In genomic region chr1:11893907-11894251, GRCh38 we compare ENCODE assay signal across 8 cellular contexts. TPM values are rescaled to one million over a fixed set of nuclear protein-coding genes. Genes with fewer than 3 reads are reported as not detected.
DNase-seq lines count a peak whose midpoint lies in the region; ATAC-seq and TF ChIP-seq lines count a peak whose summit lies in the region.

No MANE protein-coding gene starts in this region.

- DNase-seq in D341Med (ENCODE audit: low spot score): peak; percentile 88
- DNase-seq in HT-29 (ENCODE audit: low spot score): peak; percentile 74
- DNase-seq in RKO (ENCODE audit: low spot score): peak; percentile 49
- peak; percentile 49 for DNase-seq in activated T-helper 9 cell treated with anti-CD3 and anti-CD28 coated beads, Interleukin-2, amount 50 U/mL, for 16 hours (ENCODE audit: low read depth)
- peak; percentile 45 for DNase-seq in glomerular visceral epithelial cell (ENCODE audit: extremely low spot score)
- peak; percentile 37 for DNase-seq in prostate gland (ENCODE audit: low spot score)
- DNase-seq in hippocampal formation (lab: John Stamatoyannopoulos, UW): no peak

- peaks cover 2% of the 10 kb centered on the region for H3K27me3 ChIP-seq in prostate gland (replicated peaks; ENCODE audit: insufficient read depth)

- no peak overlapping the region for H3K4me3 ChIP-seq in prostate gland

- TF ChIP-seq CTCF in prostate gland (IDR thresholded peaks at IDR 0.05): peak; percentile 71 to 85 (median 76)

- no peak for ATAC-seq in GM19463 (IDR thresholded peaks at IDR 0.05; ENCODE audit: unreplicated experiment)

- H3K36me3 ChIP-seq in prostate gland: no peaks in the 10 kb centered on the region

- H3K9me3 ChIP-seq in prostate gland: no peaks in the 10 kb centered on the region

- 2% methylated on average over 5 of the region's 5 CpGs for WGBS in prostate gland

- no peak overlapping the region for H3K27ac ChIP-seq in prostate gland

- no peaks in the 10 kb centered on the region for H3K4me1 ChIP-seq in prostate gland (replicated peaks)

- intact Hi-C loops in prostate gland (cut with DNase I): loop anchor here (2.0 kb wide), 1 partner anchor 55 kb away; no protein-coding TSS in a partner anchor

- no peak for TF ChIP-seq POLR2A in prostate gland (IDR thresholded peaks at IDR 0.05)

RNA-seq across cellular contexts. Expression of gene KIAA2013, which starts 32.3 kb away (rescaled TPM):
- 129 and 132 TPM in 2 replicates for total RNA-seq in HT-29 (2014; rRNA removed; shearing (Covaris generic))
- 100 to 1,000 TPM; 104 to 137 TPM for total RNA-seq in prostate gland

RNA-seq across cellular contexts. Expression of gene NPPB, which starts 35.1 kb away (rescaled TPM):
- total RNA-seq in HT-29 (2014; rRNA removed; shearing (Covaris generic)): not detected in 2 replicates
- not detected for total RNA-seq in prostate gland

RNA-seq across cellular contexts. Expression of gene PLOD1, which starts 40.6 kb away (rescaled TPM):
- total RNA-seq in HT-29 (2014; rRNA removed; shearing (Covaris generic)): 30.3 and 45.6 TPM in 2 replicates
- total RNA-seq in prostate gland: 10 to 100 TPM; 73.6 to 80.2 TPM

RNA-seq across cellular contexts. Expression of gene NPPA, which starts 46.3 kb away (rescaled TPM):
- total RNA-seq in HT-29 (2014; rRNA removed; shearing (Covaris generic)): not detected in 2 replicates
- total RNA-seq in prostate gland: 1 to 10 TPM in 1 of 2 donors, not detected in 1; 1.3 TPM

Comparison
In these comparisons a context has a peak if more than half of its experiments do, and no peak if none do; other contexts are left out.
1. DNase-seq: peak in D341Med (single experiment), HT-29 (single experiment), RKO (single experiment), activated T-helper 9 cell treated with anti-CD3 and anti-CD28 coated beads, Interleukin-2, amount 50 U/mL, for 16 hours (single experiment), glomerular visceral epithelial cell (single experiment) and prostate gland (single experiment); none in hippocampal formation (0 of 2).